ENCODE assay signal across 8 cellular contexts in the genomic region with DNA sequence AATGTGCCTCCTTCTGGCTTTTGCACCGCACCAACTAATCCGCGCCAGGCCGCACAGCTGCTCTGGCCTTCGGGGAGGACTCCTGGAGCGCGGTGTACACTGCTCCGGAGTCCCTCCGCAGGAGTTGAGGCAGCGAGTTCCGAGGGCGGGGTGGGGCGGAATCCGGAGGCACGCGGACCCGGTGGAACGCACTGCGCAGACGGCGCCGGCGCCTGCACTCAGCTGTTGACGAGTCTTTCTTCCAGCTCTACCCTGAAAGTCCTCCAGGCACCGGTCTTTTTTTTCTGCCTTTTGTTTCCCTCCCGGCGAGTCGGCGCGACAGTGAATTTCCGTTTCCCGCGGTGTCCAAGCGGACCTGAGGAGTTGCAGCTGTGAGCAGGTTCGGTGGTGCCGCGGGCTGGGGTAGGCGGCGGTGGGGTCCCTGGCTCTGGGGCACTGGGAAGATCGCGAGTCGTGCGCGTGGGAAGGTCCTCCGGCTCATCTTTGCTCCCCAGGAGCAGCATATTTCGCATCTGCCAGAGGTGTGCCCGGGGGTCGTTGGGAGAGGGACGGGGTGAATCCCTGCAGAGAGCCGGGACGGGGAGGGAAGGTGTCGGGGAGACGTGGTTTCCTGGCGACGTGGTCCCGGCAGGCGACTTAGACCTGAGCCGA. TPM values are rescaled to one million over a fixed set of nuclear protein-coding genes. Genes with fewer than 3 reads are reported as not detected.
DNase-seq lines count a peak whose midpoint lies in the region; ATAC-seq and TF ChIP-seq lines count a peak whose summit lies in the region.

No MANE protein-coding gene starts in this region.

- peak overlapping the region; percentile 63 for H3K4me3 ChIP-seq in AG04450 (ENCODE audit: low read depth, low read length)

- H3K9me3 ChIP-seq in AG04450 (ENCODE audit: control insufficient read depth, insufficient read depth, low read length) = no peaks in the 10 kb centered on the region; the same call in 1 of the 2 replicates

- peaks cover 8% of the 10 kb centered on the region for H3K27me3 ChIP-seq in AG04450 (ENCODE audit: control insufficient read depth, insufficient read depth, low read length)

- ATAC-seq in GM21576 (IDR thresholded peaks at IDR 0.05; ENCODE audit: unreplicated experiment) = peak; percentile 75

- CTCF ChIA-PET in AG04450 (lab: Charles Lee) = no interaction called here

- peak overlapping the region; percentile 100 for H3K4me3 Mint-ChIP-seq in endothelial cell (ENCODE audit: unreplicated experiment)
- peak overlapping the region; percentile 98 for H3K4me3 Mint-ChIP-seq in mesothelial cell of epicardium

- no peak overlapping the region for H3K27ac ChIP-seq in AG04450 (ENCODE audit: low read depth, low read length)

- DNase-seq in AG04450 (ENCODE audit: low read depth, low spot score) (no peak), NCI-H2171 (lab: John Stamatoyannopoulos, UW) (peak; percentile 36), endothelial cell (ENCODE audit: low spot score) (peak; percentile 80), mesothelial cell of epicardium (ENCODE audit: low spot score in 2 of 2, unreplicated experiment in 2 of 2) (peak; percentile 56 to 79), NOMO-1 treated with DMSO at 0.1 percent for 48 hours (lab: John Stamatoyannopoulos, UW; ENCODE audit: unreplicated experiment) (no peak)
- peak; percentile 23 to 26 (median 23) for DNase-seq in activated CD8-positive, alpha-beta memory T cell treated with anti-CD3 and anti-CD28 coated beads for 48 hours (ENCODE audit: low read depth in 2 of 3, low spot score in 2 of 3)
- DNase-seq in stimulated activated CD8-positive, alpha-beta memory T cell treated with anti-CD3 and anti-CD28 coated beads, Interleukin-15, amount 100 ng/mL, for 48 hours (ENCODE audit: low read depth in 2 of 2) = peak; percentile 34 to 48

- H3K27me3 Mint-ChIP-seq in endothelial cell (ENCODE audit: unreplicated experiment) (peaks cover 11% of the 10 kb centered on the region), mesothelial cell of epicardium (ENCODE audit: low read depth) (peaks cover 18% of the 10 kb centered on the region)

- POLR2A ChIA-PET in AG04450 (lab: Yijun Ruan, JAX) = no interaction called here

- H3K27ac Mint-ChIP-seq in endothelial cell (ENCODE audit: unreplicated experiment) (peak overlapping the region; percentile 99), mesothelial cell of epicardium (peak overlapping the region; percentile 94)

- H3K9me3 Mint-ChIP-seq in endothelial cell (ENCODE audit: unreplicated experiment) (no peaks in the 10 kb centered on the region), mesothelial cell of epicardium (no peaks in the 10 kb centered on the region)

- peaks cover 17% of the 10 kb centered on the region for H3K36me3 Mint-ChIP-seq in endothelial cell (ENCODE audit: low read depth, unreplicated experiment)
- H3K36me3 Mint-ChIP-seq in mesothelial cell of epicardium = peaks cover 12% of the 10 kb centered on the region

- TF ChIP-seq CTCF in AG04450 (IDR thresholded peaks at IDR 0.05; ENCODE audit: low read depth, low read length) (no peak), endothelial cell (IDR thresholded peaks at IDR 0.05; ENCODE audit: unreplicated experiment) (no peak), mesothelial cell of epicardium (IDR thresholded peaks at IDR 0.05; ENCODE audit: unreplicated experiment) (no peak)

- H3K4me1 Mint-ChIP-seq in endothelial cell (ENCODE audit: unreplicated experiment) (peaks cover 42% of the 10 kb centered on the region), mesothelial cell of epicardium (peaks cover 4% of the 10 kb centered on the region)

RNA-seq across cellular contexts. Expression of a gene that starts 44.1 kb away (rescaled TPM):
- not detected in 2 replicates for polyA plus RNA-seq in AG04450 (2011; rRNA removed)
- polyA minus RNA-seq in AG04450 (2011; rRNA and poly(A)+ RNA removed) = not detected in 2 replicates
- 0.31 TPM for total RNA-seq in endothelial cell (ENCODE audit: unreplicated experiment)
- total RNA-seq in mesothelial cell of epicardium = 1.7 to 2.7 TPM (median 2.2 TPM) in 3 replicates

Comparison
In these comparisons a context has a peak if more than half of its experiments do, and no peak if none do; other contexts are left out.
1. DNase-seq: peak in NCI-H2171 (single experiment), activated CD8-positive, alpha-beta memory T cell treated with anti-CD3 and anti-CD28 coated beads for 48 hours (3 of 3), endothelial cell (single experiment), mesothelial cell of epicardium (2 of 2) and stimulated activated CD8-positive, alpha-beta memory T cell treated with anti-CD3 and anti-CD28 coated beads, Interleukin-15, amount 100 ng/mL, for 48 hours (2 of 2); none in AG04450 (single experiment) and NOMO-1 treated with DMSO at 0.1 percent for 48 hours (single experiment).